Comparison of ENCODE assay signal across 2 cellular contexts in the genomic region with DNA sequence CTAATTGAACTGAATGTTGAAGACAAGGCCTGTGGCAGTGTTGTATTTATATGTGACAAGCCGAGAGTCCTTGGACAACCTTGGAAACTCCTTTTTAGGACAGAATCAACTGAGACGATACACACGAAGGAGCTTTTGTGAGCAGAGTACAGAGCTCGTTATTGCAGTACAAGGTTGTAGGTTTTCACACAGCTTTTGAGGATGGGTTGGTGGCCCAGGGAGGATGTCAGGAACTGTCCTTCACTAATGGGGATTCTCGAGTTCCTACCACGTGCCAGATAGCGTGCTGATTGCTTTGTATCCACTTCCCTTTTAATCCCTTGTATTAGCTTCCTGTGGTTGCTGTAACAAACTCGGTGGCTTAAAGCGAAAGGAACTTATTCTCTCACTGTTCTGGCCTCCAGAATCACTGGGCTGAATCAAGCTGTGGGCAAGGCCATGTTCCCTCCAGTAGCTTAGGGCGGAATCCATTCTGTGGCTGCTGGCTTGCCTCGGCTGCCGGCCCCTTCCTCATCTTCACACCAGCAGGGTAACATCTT.
TF ChIP-seq lines count a peak whose summit lies in the region.

No MANE protein-coding gene starts in this region.

TF ChIP-seq in H1, 55 proteins besides CTCF, POLR2A, EP300 and RAD21 (continued from another document):
- TF ChIP-seq CTBP2 (IDR thresholded peaks at IDR 0.05; ENCODE audit: borderline replicate concordance, insufficient read depth, insufficient read length, low read length) (no peak), TAF1 (IDR thresholded peaks at IDR 0.05; ENCODE audit: low read depth, low read length) (no peak), TBP (IDR thresholded peaks at IDR 0.05; ENCODE audit: low read depth, low read length) (no peak), SIN3A (conservative IDR thresholded peaks at IDR 0.05 in 1 of 2, IDR thresholded peaks at IDR 0.05 in 1 of 2; ENCODE audit: low read depth in 1 of 2, low read length in 2 of 2) (no peak), RXRA (IDR thresholded peaks at IDR 0.05; ENCODE audit: insufficient read depth, low read depth, low read length) (no peak)

TF ChIP-seq in HEK293T, 16 proteins besides CTCF, POLR2A, EP300 and RAD21 (continued from another document):
- TF ChIP-seq LEF1 (IDR thresholded peaks at IDR 0.05; ENCODE audit: borderline replicate concordance) (no peak), L3MBTL2 (conservative IDR thresholded peaks at IDR 0.05) (no peak), FOXM1 (IDR thresholded peaks at IDR 0.05; ENCODE audit: borderline replicate concordance) (no peak), FOXA1 (IDR thresholded peaks at IDR 0.05) (no peak)
- TF ChIP-seq, protein P1, sequence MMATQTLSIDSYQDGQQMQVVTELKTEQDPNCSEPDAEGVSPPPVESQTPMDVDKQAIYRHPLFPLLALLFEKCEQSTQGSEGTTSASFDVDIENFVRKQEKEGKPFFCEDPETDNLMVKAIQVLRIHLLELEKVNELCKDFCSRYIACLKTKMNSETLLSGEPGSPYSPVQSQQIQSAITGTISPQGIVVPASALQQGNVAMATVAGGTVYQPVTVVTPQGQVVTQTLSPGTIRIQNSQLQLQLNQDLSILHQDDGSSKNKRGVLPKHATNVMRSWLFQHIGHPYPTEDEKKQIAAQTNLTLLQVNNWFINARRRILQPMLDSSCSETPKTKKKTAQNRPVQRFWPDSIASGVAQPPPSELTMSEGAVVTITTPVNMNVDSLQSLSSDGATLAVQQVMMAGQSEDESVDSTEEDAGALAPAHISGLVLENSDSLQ (IDR thresholded peaks at IDR 0.05), result no peak
